5 cellular contexts compared by ENCODE assay signal in genomic region chr1:16511926-16512325, GRCh38. TPM values are rescaled to one million over a fixed set of nuclear protein-coding genes. Genes with fewer than 3 reads are reported as not detected.
"Had no signal": no experiment of that assay in that cellular context is flagged by ENCODE, and none has a peak within 500 bp of the region (broad histone marks: within the 10 kb centered on the region; RNA-seq: fewer than 3 reads in every experiment).

No MANE protein-coding gene starts in this region.

RNA-seq across cellular contexts. Expression of gene RNU1-1, which starts 2.2 kb away (rescaled TPM):
- total RNA-seq: myocyte had no signal
- polyA plus RNA-seq: hepatocyte; lung; mammary epithelial cell; naive thymus-derived CD4-positive, alpha-beta T cell had no signal
